ENCODE assay signal across 23 cellular contexts in genomic region chr1:96541491-96541890, GRCh38.
"Had no signal": no experiment of that assay in that cellular context is flagged by ENCODE, and none has a peak within 500 bp of the region (broad histone marks: within the 10 kb centered on the region; RNA-seq: fewer than 3 reads in every experiment).

No MANE protein-coding gene starts in this region.

- ATAC-seq: effector memory CD8-positive, alpha-beta T cell; esophagus mucosa; gastrocnemius medialis; heart right ventricle; left cardiac atrium; left lung; left ventricle myocardium superior; lower lobe of right lung; mucosa of descending colon had no signal

- H3K27me3 ChIP-seq: esophagus squamous epithelium, gastrocnemius medialis, heart right ventricle, left lung had no signal

- DNase-seq: cortex of kidney; effector CD8-positive, alpha-beta T cell; effector memory CD8-positive, alpha-beta T cell; endodermal cell; erythroblast; esophagus squamous epithelium; foreskin fibroblast; foreskin melanocyte; gastrocnemius medialis; glutamatergic neuron; head of caudate nucleus; heart right ventricle; hippocampal formation; left cardiac atrium; left lung; left ventricle myocardium superior; lower lobe of right lung; mesenchymal stem cell; mucosa of descending colon had no signal

- H3K4me1 Mint-ChIP-seq: endodermal cell had no signal

- H3K36me3 ChIP-seq: esophagus squamous epithelium, gastrocnemius medialis, heart right ventricle, left lung, lower lobe of right lung had no signal

- H3K4me3 ChIP-seq: esophagus squamous epithelium, gastrocnemius medialis, heart right ventricle, left lung, lower lobe of right lung, mucosa of descending colon had no signal

- H3K36me3 Mint-ChIP-seq: mesothelial cell of epicardium had no signal

- H3K9me3 Mint-ChIP-seq: dendritic cell treated with granulocyte-macrophage colony-stimulating factor and Interleukin-4, amounts not matched to agents 40 ng/mL and 50 ng/mL, for 4 days; effector memory CD8-positive, alpha-beta T cell; endodermal cell; mesothelial cell of epicardium had no signal

- H3K27ac ChIP-seq: epithelial cell of prostate, esophagus squamous epithelium, gastrocnemius medialis, heart right ventricle, left lung, lower lobe of right lung had no signal

- H3K4me3 Mint-ChIP-seq: dendritic cell treated with granulocyte-macrophage colony-stimulating factor and Interleukin-4, amounts not matched to agents 40 ng/mL and 50 ng/mL, for 4 days; effector memory CD8-positive, alpha-beta T cell; endodermal cell; mesothelial cell of epicardium had no signal

- H3K27me3 Mint-ChIP-seq: dendritic cell treated with granulocyte-macrophage colony-stimulating factor and Interleukin-4, amounts not matched to agents 40 ng/mL and 50 ng/mL, for 4 days had no signal

- H3K27ac Mint-ChIP-seq: dendritic cell treated with granulocyte-macrophage colony-stimulating factor and Interleukin-4, amounts not matched to agents 40 ng/mL and 50 ng/mL, for 4 days; effector memory CD8-positive, alpha-beta T cell; endodermal cell; mesothelial cell of epicardium had no signal

- H3K4me1 ChIP-seq: left lung had no signal

- H3K9me3 ChIP-seq: esophagus squamous epithelium, gastrocnemius medialis, left lung, lower lobe of right lung, mucosa of descending colon had no signal
